Comparison of ENCODE assay signal across 8 cellular contexts in genomic region chr12:22046968-22047390, GRCh38. TPM values are rescaled to one million over a fixed set of nuclear protein-coding genes. Genes with fewer than 3 reads are reported as not detected.
A peak's percentile ranks its signal among the peaks of the same experiment; 100 is the strongest.
DNase-seq lines count a peak whose midpoint lies in the region; FAIRE-seq and TF ChIP-seq lines count a peak whose summit lies in the region.

No MANE protein-coding gene starts in this region.

- peak overlapping the region; percentile 88 to 99 (median 94) for H3K4me3 ChIP-seq in BLaER1 treated with 17β-estradiol and CSF1 and Interleukin-3, amounts not matched to agents 10 nM and 100 nM
- H3K4me3 ChIP-seq in mammary epithelial cell (replicated peaks in 1 of 3; ENCODE audit: insufficient read depth in 1 of 3, low read depth in 2 of 3, low read length in 3 of 3): peak overlapping the region; percentile 90 to 93 (median 91)
- peak overlapping the region; percentile 58 for H3K4me3 ChIP-seq in mucosa of stomach (ENCODE audit: low read length)

- DNase-seq in HTR-8/SVneo (ENCODE audit: insufficient read length, low spot score) (peak; percentile 3), mammary epithelial cell (no peak), SIG-M5 (lab: John Stamatoyannopoulos, UW) (no peak), NCI-H146 (lab: John Stamatoyannopoulos, UW) (no peak), Kasumi-1 (lab: John Stamatoyannopoulos, UW) (no peak)
- DNase-seq in activated effector memory CD4-positive, alpha-beta T cell treated with Interleukin-2 at 50 U/mL for 16 hours: no peak

- WGBS in mammary epithelial cell (ENCODE audit: low coverage, missing lambda C conversion rate): 0% methylated on average over 6 of the region's 6 CpGs

- peaks cover 8 to 34% (median 14%) of the 10 kb centered on the region in 10 experiments; a peak in 18 of 20 replicates for H3K4me1 ChIP-seq in BLaER1 treated with 17β-estradiol and CSF1 and Interleukin-3, amounts not matched to agents 10 nM and 100 nM
- H3K4me1 ChIP-seq in mammary epithelial cell (ENCODE audit: insufficient read depth, low read length) (peaks cover 11% of the 10 kb centered on the region), mucosa of stomach (ENCODE audit: control insufficient read depth, insufficient read depth, low read length) (peaks cover 28% of the 10 kb centered on the region)

- dilution Hi-C loops in mammary epithelial cell (cut with HindIII; ENCODE audit: low sequenced_read_pairs): no loop called here

- no peaks in the 10 kb centered on the region for H3K27me3 ChIP-seq in BLaER1 treated with 17β-estradiol and CSF1 and Interleukin-3, amounts not matched to agents 10 nM and 100 nM
- H3K27me3 ChIP-seq in mammary epithelial cell (ENCODE audit: insufficient read depth, low read length): no peaks in the 10 kb centered on the region
- no peaks in the 10 kb centered on the region for H3K27me3 ChIP-seq in mucosa of stomach (ENCODE audit: control insufficient read depth, insufficient read depth, low read length)

- H2AFZ ChIP-seq in mammary epithelial cell (ENCODE audit: low read depth, low read length): peak overlapping the region; percentile 97

- no peaks in the 10 kb centered on the region for H3K9me3 ChIP-seq in BLaER1 treated with 17β-estradiol and CSF1 and Interleukin-3, amounts not matched to agents 10 nM and 100 nM (replicated peaks in 1 of 11)
- no peaks in the 10 kb centered on the region for H3K9me3 ChIP-seq in mammary epithelial cell (replicated peaks; ENCODE audit: insufficient read depth, low read length)
- no peaks in the 10 kb centered on the region for H3K9me3 ChIP-seq in mucosa of stomach (ENCODE audit: control insufficient read depth, low read length)

- H3K4me2 ChIP-seq in BLaER1 treated with 17β-estradiol and CSF1 and Interleukin-3, amounts not matched to agents 10 nM and 100 nM: peak overlapping the region; percentile 76 to 86 (median 84)
- H3K4me2 ChIP-seq in mammary epithelial cell (ENCODE audit: insufficient read depth, low read depth, low read length): peak overlapping the region; percentile 84

- TF ChIP-seq CTCF in mammary epithelial cell (conservative IDR thresholded peaks at IDR 0.05 in 1 of 2, IDR thresholded peaks at IDR 0.05 in 1 of 2; ENCODE audit: extremely low read depth in 1 of 2, insufficient read depth in 1 of 2, low read depth in 1 of 2, low read length in 2 of 2): no peak

- peaks cover 57% of the 10 kb centered on the region for H3K79me2 ChIP-seq in mammary epithelial cell (ENCODE audit: insufficient read depth, low read length)

- intact Hi-C loops in mammary epithelial cell (cut with micrococcal nuclease): no loop called here

- no peak for FAIRE-seq in HTR-8/SVneo (lab: Jason Lieb, UNC)

- in situ Hi-C loops in mammary epithelial cell (cut with MboI; ENCODE audit: low sequenced_read_pairs in 2 of 2): no loop called here

- no TSS peak for BruUV-seq in mammary epithelial cell (replicated peaks; lab: Mats Ljungman, UMichigan)

- CTCF ChIA-PET in mammary epithelial cell (lab: Charles Lee; ENCODE audit: low non-redundant PET): interaction anchor here (0.7 kb wide), 1 partner anchor 798 kb away, joined by 5 read pairs; no protein-coding TSS in a partner anchor

- H3K36me3 ChIP-seq in BLaER1 treated with 17β-estradiol and CSF1 and Interleukin-3, amounts not matched to agents 10 nM and 100 nM: peaks cover 7 to 32% (median 21%) of the 10 kb centered on the region in 11 experiments; a peak in 17 of 22 replicates
- H3K36me3 ChIP-seq in mammary epithelial cell (ENCODE audit: insufficient read depth, low read length) (peaks cover 2% of the 10 kb centered on the region), mucosa of stomach (ENCODE audit: control insufficient read depth, insufficient read depth, low read length) (no peaks in the 10 kb centered on the region)

- peak overlapping the region; percentile 83 to 95 (median 93) for H3K9ac ChIP-seq in BLaER1 treated with 17β-estradiol and CSF1 and Interleukin-3, amounts not matched to agents 10 nM and 100 nM
- H3K9ac ChIP-seq in mammary epithelial cell (ENCODE audit: insufficient read depth, low read length) (peak overlapping the region; percentile 80), mucosa of stomach (ENCODE audit: low read length) (peak overlapping the region; percentile 95)

- H3K27ac ChIP-seq in BLaER1 treated with 17β-estradiol and CSF1 and Interleukin-3, amounts not matched to agents 10 nM and 100 nM: peak overlapping the region; percentile 68 to 95 (median 92); a peak in 20 of 22 replicates
- H3K27ac ChIP-seq in mammary epithelial cell (ENCODE audit: insufficient read depth, low read depth, low read length): peak overlapping the region; percentile 77

- peaks cover 0 to 18% (median 7%) of the 10 kb centered on the region in 11 experiments; a peak in 9 of 22 replicates for H4K20me1 ChIP-seq in BLaER1 treated with 17β-estradiol and CSF1 and Interleukin-3, amounts not matched to agents 10 nM and 100 nM
- H4K20me1 ChIP-seq in mammary epithelial cell (ENCODE audit: insufficient read depth, low read length): no peaks in the 10 kb centered on the region

RNA-seq across cellular contexts. Expression of gene CMAS, which starts 1.0 kb away (rescaled TPM):
- 10 to 100 TPM; 24.3 to 54.0 TPM for total RNA-seq in mammary epithelial cell
- 22.6 TPM for polyA plus RNA-seq in mammary epithelial cell
- 10.4 TPM for polyA minus RNA-seq in mammary epithelial cell
